In the genomic region with DNA sequence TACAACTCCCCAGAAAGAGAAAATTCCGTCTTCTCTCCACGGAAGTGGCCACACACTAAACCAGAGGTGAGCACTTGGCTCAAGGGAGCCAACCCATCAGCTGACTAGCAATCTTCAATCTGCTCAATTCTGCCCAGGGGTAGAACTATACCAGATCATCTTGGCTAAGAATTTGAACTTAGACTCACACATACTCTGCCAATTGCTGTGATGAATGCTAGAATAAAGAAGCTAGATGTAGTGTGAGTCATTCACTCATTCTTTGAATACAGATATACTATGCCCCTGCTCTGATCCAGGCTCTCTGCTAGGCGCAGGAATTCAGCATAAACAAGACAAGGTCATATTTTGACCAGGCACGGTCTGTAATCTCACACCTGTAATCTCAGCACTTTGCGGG, we compare ENCODE assay signal across 14 cellular contexts. TPM values are rescaled to one million over a fixed set of nuclear protein-coding genes. Genes with fewer than 3 reads are reported as not detected.
DNase-seq lines count a peak whose midpoint lies in the region; ATAC-seq, FAIRE-seq and TF ChIP-seq lines count a peak whose summit lies in the region.
"Had no signal": no experiment of that assay in that cellular context is flagged by ENCODE, and none has a peak within 500 bp of the region (broad histone marks: within the 10 kb centered on the region; RNA-seq: fewer than 3 reads in every experiment).

No MANE protein-coding gene starts in this region.

- H4K20me1 ChIP-seq in SK-N-SH (ENCODE audit: insufficient read depth) (peaks cover 84% of the 10 kb centered on the region), H1 (replicated peaks in 1 of 2; ENCODE audit: control insufficient read depth in 1 of 2, insufficient read depth in 2 of 2, low read length in 2 of 2) (no peaks in the 10 kb centered on the region)

- peaks cover 0 to 9% of the 10 kb centered on the region in 2 experiments; a peak in 1 of 4 replicates for H3K4me1 ChIP-seq in SK-N-SH (ENCODE audit: control insufficient read depth in 1 of 2, insufficient read depth in 2 of 2, low read depth in 1 of 2, low read length in 1 of 2)
- H3K4me1 ChIP-seq in H1 (replicated peaks in 1 of 4; ENCODE audit: control insufficient read depth in 3 of 4, insufficient read depth in 4 of 4, low read length in 3 of 4) = peaks cover 0 to 4% (median 2%) of the 10 kb centered on the region in 4 experiments; a peak in 3 of 7 replicates

- H3K4me3 ChIP-seq in SK-N-SH (ENCODE audit: low read depth in 2 of 2, low read length in 1 of 2) (no peak overlapping the region), H1 (ENCODE audit: extremely low read depth in 1 of 4, insufficient read depth in 2 of 4, low read depth in 3 of 4, low read length in 4 of 4) (no peak overlapping the region), H7 (ENCODE audit: insufficient read depth, low read depth, low read length) (no peak overlapping the region)
- H3K4me3 ChIP-seq: HAP-1, heart right ventricle had no signal

- FAIRE-seq in H1 (lab: Jason Lieb, UNC) = no peak
- FAIRE-seq: bronchial epithelial cell had no signal

- no peak overlapping the region for H3K23ac ChIP-seq in H1 (ENCODE audit: insufficient read length)

- ATAC-seq in left ventricle myocardium superior = peak; percentile 28
- ATAC-seq in Right ventricle myocardium superior (ENCODE audit: poor library complexity) = no peak
- no peak for ATAC-seq in stimulated activated memory B cell treated with anti-CD40 and anti-IgM and Interleukin-4, amounts not matched to agents 10 μg/mL and 1 μg/mL and 100 μg/mL, for 72 hours
- no peak for ATAC-seq in HG02938 (IDR thresholded peaks at IDR 0.05; ENCODE audit: unreplicated experiment)
- ATAC-seq: heart right ventricle had no signal

- H3K4me3 Mint-ChIP-seq in stimulated activated memory B cell treated with anti-CD40 and anti-IgM and Interleukin-4, amounts not matched to agents 10 μg/mL and 1 μg/mL and 100 μg/mL, for 72 hours = no peak overlapping the region

- no peak overlapping the region for H2BK20ac ChIP-seq in H1 (ENCODE audit: low read length)

- peaks cover 48% of the 10 kb centered on the region for H3K36me3 Mint-ChIP-seq in stimulated activated memory B cell treated with anti-CD40 and anti-IgM and Interleukin-4, amounts not matched to agents 10 μg/mL and 1 μg/mL and 100 μg/mL, for 72 hours

- TF ChIP-seq CTCF in SK-N-SH (IDR thresholded peaks at IDR 0.05) (no peak), H1 (IDR thresholded peaks at IDR 0.05; ENCODE audit: control extremely low read depth in 1 of 3, insufficient read depth in 1 of 3, low read depth in 1 of 3, low read length in 3 of 3) (no peak)

- POLR2A ChIA-PET in SK-N-SH (lab: Yijun Ruan, JAX) = no interaction called here
- POLR2A ChIA-PET in H1 (lab: Charles Lee; ENCODE audit: partially characterized antibody) = interaction anchor here (0.7 kb wide), 1 partner anchor 10 kb away, joined by 3 read pairs; no protein-coding TSS in a partner anchor

- TF ChIP-seq RAD21 in SK-N-SH (IDR thresholded peaks at IDR 0.05; ENCODE audit: low read length) = no peak
- TF ChIP-seq RAD21 in H1 (IDR thresholded peaks at IDR 0.05 in 1 of 2, conservative IDR thresholded peaks at IDR 0.05 in 1 of 2; ENCODE audit: low read depth in 2 of 2, low read length in 2 of 2) = no peak

- H3K9me3 Mint-ChIP-seq in stimulated activated memory B cell treated with anti-CD40 and anti-IgM and Interleukin-4, amounts not matched to agents 10 μg/mL and 1 μg/mL and 100 μg/mL, for 72 hours = no peaks in the 10 kb centered on the region

- no peak overlapping the region for H3K4ac ChIP-seq in H1 (replicated peaks; ENCODE audit: insufficient read length, low read depth, low read length)

- no peaks in the 10 kb centered on the region for H3K9me2 ChIP-seq in SK-N-SH

- H3K36me3 ChIP-seq in SK-N-SH (replicated peaks in 1 of 2; ENCODE audit: control insufficient read depth in 1 of 2, insufficient read depth in 2 of 2, low read length in 1 of 2) (peaks cover 14 to 34% of the 10 kb centered on the region in 2 experiments), H1 (ENCODE audit: control insufficient read depth in 2 of 4, insufficient read depth in 4 of 4, low read length in 3 of 4) (no peaks in the 10 kb centered on the region; a peak in 1 of 8 replicates), H7 (replicated peaks; ENCODE audit: control insufficient read depth, insufficient read depth, low read length) (no peaks in the 10 kb centered on the region; the same call in none of the 2 replicates)

- TF ChIP-seq EP300 in SK-N-SH (IDR thresholded peaks at IDR 0.05; ENCODE audit: borderline replicate concordance in 1 of 2, low read depth in 1 of 2, low read length in 1 of 2) (no peak), H1 (IDR thresholded peaks at IDR 0.05; ENCODE audit: borderline replicate concordance in 1 of 2, low read depth in 2 of 2, low read length in 2 of 2) (no peak)

- no peak overlapping the region for H3K18ac ChIP-seq in H1 (ENCODE audit: extremely low read depth, low read length)

- no peak overlapping the region for H2BK15ac ChIP-seq in H1 (ENCODE audit: low read length)

- H3K9me3 ChIP-seq in SK-N-SH = peaks cover 4% of the 10 kb centered on the region; the same call in 1 of the 2 replicates
- H3K9me3 ChIP-seq in H1 (ENCODE audit: insufficient read depth in 2 of 2, low read depth in 1 of 2, low read length in 1 of 2) = no peaks in the 10 kb centered on the region
- H3K9me3 ChIP-seq: HAP-1, heart right ventricle had no signal

- peaks cover 6% of the 10 kb centered on the region for H3F3A ChIP-seq in SK-N-SH (replicated peaks; ENCODE audit: insufficient read depth)

- peaks cover 93% of the 10 kb centered on the region for H3K79me2 ChIP-seq in SK-N-SH (ENCODE audit: insufficient read depth)
- peaks cover 0 to 24% of the 10 kb centered on the region in 2 experiments; a peak in 2 of 4 replicates for H3K79me2 ChIP-seq in H1 (ENCODE audit: control insufficient read depth in 1 of 2, insufficient read depth in 2 of 2, low read length in 2 of 2)

- no peak overlapping the region for H3K4me2 ChIP-seq in SK-N-SH
- no peak overlapping the region for H3K4me2 ChIP-seq in H1 (ENCODE audit: insufficient read depth in 1 of 2, low read depth in 2 of 2, low read length in 2 of 2)

- no peak overlapping the region for H2BK12ac ChIP-seq in H1 (ENCODE audit: low read depth, low read length)

- intact Hi-C loops in left ventricle myocardium superior (cut with micrococcal nuclease) = no loop called here
- intact Hi-C loops in Right ventricle myocardium superior (cut with DNase I) = no loop called here

- H2AK5ac ChIP-seq in H1 (ENCODE audit: low read depth, low read length) = no peak overlapping the region

- no peak for DNase-seq in left ventricle myocardium superior
- DNase-seq in Right ventricle myocardium superior = no peak
- no peak for DNase-seq in SK-N-SH
- DNase-seq in H1 (ENCODE audit: low read depth in 1 of 2, low spot score in 2 of 2) = no peak
- no peak for DNase-seq in H7
- no peak for DNase-seq in DMS 273 treated with DMSO at 0.1 percent for 48 hours (lab: John Stamatoyannopoulos, UW)
- DNase-seq: AML-193, heart right ventricle, NCI-H2029 had no signal

- peaks cover 77% of the 10 kb centered on the region for H3K4me1 Mint-ChIP-seq in stimulated activated memory B cell treated with anti-CD40 and anti-IgM and Interleukin-4, amounts not matched to agents 10 μg/mL and 1 μg/mL and 100 μg/mL, for 72 hours

- no peak for TF ChIP-seq POLR2A in H1 (IDR thresholded peaks at IDR 0.05; ENCODE audit: control extremely low read depth in 1 of 2, low read depth in 2 of 2, low read length in 2 of 2)

- H4K5ac ChIP-seq in H1 (ENCODE audit: insufficient read length, low read depth, low read length) = no peak overlapping the region

- peak overlapping the region; percentile 71; the same call in 1 of the 2 replicates for H4K8ac ChIP-seq in H1 (ENCODE audit: extremely low read depth, insufficient read depth, low read length)

- no peak overlapping the region for H4K91ac ChIP-seq in H1 (replicated peaks; ENCODE audit: insufficient read length, low read length)

- H3K9ac ChIP-seq in SK-N-SH (no peak overlapping the region), H1 (replicated peaks in 1 of 4; ENCODE audit: extremely low read depth in 1 of 4, low read depth in 3 of 4, low read length in 3 of 4) (no peak overlapping the region)

- no peaks in the 10 kb centered on the region for H3K79me1 ChIP-seq in H1 (ENCODE audit: low read depth, low read length)

- H2BK120ac ChIP-seq in H1 (replicated peaks; ENCODE audit: low read depth, low read length) = no peak overlapping the region

- CTCF ChIA-PET in SK-N-SH (lab: Yijun Ruan, JAX) (interaction anchor here (0.8 kb wide), 1 partner anchor 186 kb away, joined by 3 read pairs; no protein-coding TSS in a partner anchor), H1 (lab: Charles Lee; ENCODE audit: partially characterized antibody) (interaction anchor here (0.8 to 0.9 kb wide), 2 partner anchors 15 to 186 kb away, joined by 3 to 5 read pairs; no protein-coding TSS in a partner anchor)

- H3K27ac ChIP-seq in SK-N-SH (ENCODE audit: low read depth in 2 of 2, low read length in 1 of 2) (no peak overlapping the region), H1 (ENCODE audit: low read depth, low read length) (no peak overlapping the region)
- H3K27ac ChIP-seq: heart right ventricle, VCaP had no signal

- H2AFZ ChIP-seq in SK-N-SH (ENCODE audit: low read depth) (no peak overlapping the region), H1 (ENCODE audit: low read length) (no peak overlapping the region)

- H3K14ac ChIP-seq in H1 (ENCODE audit: insufficient read length) = no peak overlapping the region

- H2BK5ac ChIP-seq in H1 (ENCODE audit: low read depth, low read length) = no peak overlapping the region

- H3K27me3 Mint-ChIP-seq in stimulated activated memory B cell treated with anti-CD40 and anti-IgM and Interleukin-4, amounts not matched to agents 10 μg/mL and 1 μg/mL and 100 μg/mL, for 72 hours = no peaks in the 10 kb centered on the region

- 92% methylated on average over 5 of the region's 5 CpGs for WGBS in SK-N-SH (ENCODE audit: low lambda C conversion rate)
- 89% methylated on average over 5 of the region's 5 CpGs; no CpG with 5 or more reads in 1 of the 2 experiments for WGBS in H1 (ENCODE audit: extremely low coverage in 1 of 2, insufficient coverage in 1 of 2, insufficient read length in 1 of 2, insufficient replicate concordance in 2 of 2, low coverage in 1 of 2, low lambda C conversion rate in 2 of 2, missing lambda C conversion rate in 1 of 2), 2 experiments

- no peaks in the 10 kb centered on the region for H3K27me3 ChIP-seq in SK-N-SH (ENCODE audit: insufficient read depth)
- no peaks in the 10 kb centered on the region for H3K27me3 ChIP-seq in H1 (replicated peaks in 1 of 4; ENCODE audit: control insufficient read depth in 3 of 4, extremely low read depth in 1 of 4, insufficient read depth in 3 of 4, low read length in 3 of 4)
- H3K27me3 ChIP-seq in H7 (ENCODE audit: control insufficient read depth, insufficient read depth, low read length) = no peaks in the 10 kb centered on the region
- H3K27me3 ChIP-seq: heart right ventricle had no signal

- H3K23me2 ChIP-seq in H1 (ENCODE audit: low read depth, low read length) = no peaks in the 10 kb centered on the region; the same call in 1 of the 2 replicates

- H3K27ac Mint-ChIP-seq in stimulated activated memory B cell treated with anti-CD40 and anti-IgM and Interleukin-4, amounts not matched to agents 10 μg/mL and 1 μg/mL and 100 μg/mL, for 72 hours = peak overlapping the region; percentile 69

- H3K56ac ChIP-seq in H1 (replicated peaks; ENCODE audit: insufficient read length, low read depth, low read length) = no peak overlapping the region

RNA-seq across cellular contexts. Expression of gene GPCPD1, which starts 8.5 kb away (rescaled TPM):
- total RNA-seq in left ventricle myocardium superior (20.1 TPM), Right ventricle myocardium superior (21.0 TPM)
- polyA plus RNA-seq in SK-N-SH (2012; rRNA removed) (8.7 and 11.3 TPM in 2 replicates), H1 (2011; rRNA removed) (2.8 and 4.5 TPM in 2 replicates)
- 9.2 and 10.4 TPM in 2 replicates for polyA plus RNA-seq in SK-N-SH (2012; cell fraction: cytosol; rRNA removed)
- polyA plus RNA-seq in SK-N-SH (2012; cell fraction: nucleus; rRNA removed) = 18.0 and 32.4 TPM in 2 replicates
- total RNA-seq in H1 (2021; fragmentation: NEBNext Ultra II Directional; extraction: Animal tissue kit (Norgen Biotek cat#: 25700)) = 6.3 and 6.8 TPM in 2 replicates
- 3.7 TPM for polyA plus RNA-seq in H1 (2011; cell fraction: cytosol; rRNA removed)
- 4.1 TPM for polyA plus RNA-seq in H1 (2011; cell fraction: nucleus; rRNA removed)
- 3.2 to 6.9 TPM (median 4.7 TPM) in 4 replicates for polyA plus RNA-seq in H1 (2012, experiment 1 of 2)
- polyA plus RNA-seq in H1 (2012, experiment 2 of 2) = 0.30 TPM
- 3.3 TPM for polyA plus RNA-seq in H1 (2013, experiment 1 of 2)
- polyA plus RNA-seq in H1 (2013, experiment 2 of 2) = 2.8 TPM
- 5.8 and 8.0 TPM in 2 replicates for polyA minus RNA-seq in H1 (2011; rRNA and poly(A)+ RNA removed)
- 4.9 TPM for polyA minus RNA-seq in H1 (2011; cell fraction: cytosol; rRNA and poly(A)+ RNA removed)
- polyA minus RNA-seq in H1 (2011; cell fraction: nucleus; rRNA and poly(A)+ RNA removed) = 7.2 TPM
- 3.6 and 5.5 TPM in 2 replicates for total RNA-seq in H7 (2014; rRNA removed; shearing (Covaris generic))
